Comparison of ENCODE assay signal across 1 cellular context in the genomic region with DNA sequence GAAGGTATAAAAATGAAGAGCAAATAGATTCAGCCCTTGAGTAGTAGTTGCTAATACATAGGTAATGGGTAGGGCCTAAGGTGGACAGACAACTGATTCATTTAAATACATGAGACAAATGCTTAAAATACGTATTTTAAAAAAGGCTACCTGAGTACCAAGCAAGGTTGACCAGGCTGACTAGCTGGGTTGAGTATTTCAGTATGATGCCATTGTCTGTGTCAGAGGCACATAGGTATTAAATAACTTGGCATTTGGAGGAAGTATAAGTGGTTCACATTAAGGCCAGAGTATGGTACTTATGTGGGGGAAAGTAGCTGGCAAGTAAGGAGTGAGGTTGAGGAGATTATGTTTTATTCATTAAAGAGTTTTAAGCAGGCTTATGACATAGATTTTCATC.
TF ChIP-seq lines count a peak whose summit lies in the region.

No MANE protein-coding gene starts in this region.

TF ChIP-seq in GM23338, 12 proteins besides CTCF, POLR2A, EP300 and RAD21 (continued from another document):
- no peak for TF ChIP-seq JUNB (IDR thresholded peaks at IDR 0.05; ENCODE audit: unreplicated experiment)
- TF ChIP-seq, protein P1, sequence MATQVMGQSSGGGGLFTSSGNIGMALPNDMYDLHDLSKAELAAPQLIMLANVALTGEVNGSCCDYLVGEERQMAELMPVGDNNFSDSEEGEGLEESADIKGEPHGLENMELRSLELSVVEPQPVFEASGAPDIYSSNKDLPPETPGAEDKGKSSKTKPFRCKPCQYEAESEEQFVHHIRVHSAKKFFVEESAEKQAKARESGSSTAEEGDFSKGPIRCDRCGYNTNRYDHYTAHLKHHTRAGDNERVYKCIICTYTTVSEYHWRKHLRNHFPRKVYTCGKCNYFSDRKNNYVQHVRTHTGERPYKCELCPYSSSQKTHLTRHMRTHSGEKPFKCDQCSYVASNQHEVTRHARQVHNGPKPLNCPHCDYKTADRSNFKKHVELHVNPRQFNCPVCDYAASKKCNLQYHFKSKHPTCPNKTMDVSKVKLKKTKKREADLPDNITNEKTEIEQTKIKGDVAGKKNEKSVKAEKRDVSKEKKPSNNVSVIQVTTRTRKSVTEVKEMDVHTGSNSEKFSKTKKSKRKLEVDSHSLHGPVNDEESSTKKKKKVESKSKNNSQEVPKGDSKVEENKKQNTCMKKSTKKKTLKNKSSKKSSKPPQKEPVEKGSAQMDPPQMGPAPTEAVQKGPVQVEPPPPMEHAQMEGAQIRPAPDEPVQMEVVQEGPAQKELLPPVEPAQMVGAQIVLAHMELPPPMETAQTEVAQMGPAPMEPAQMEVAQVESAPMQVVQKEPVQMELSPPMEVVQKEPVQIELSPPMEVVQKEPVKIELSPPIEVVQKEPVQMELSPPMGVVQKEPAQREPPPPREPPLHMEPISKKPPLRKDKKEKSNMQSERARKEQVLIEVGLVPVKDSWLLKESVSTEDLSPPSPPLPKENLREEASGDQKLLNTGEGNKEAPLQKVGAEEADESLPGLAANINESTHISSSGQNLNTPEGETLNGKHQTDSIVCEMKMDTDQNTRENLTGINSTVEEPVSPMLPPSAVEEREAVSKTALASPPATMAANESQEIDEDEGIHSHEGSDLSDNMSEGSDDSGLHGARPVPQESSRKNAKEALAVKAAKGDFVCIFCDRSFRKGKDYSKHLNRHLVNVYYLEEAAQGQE (IDR thresholded peaks at IDR 0.05; ENCODE audit: unreplicated experiment) = no peak
- TF ChIP-seq, protein P2, sequence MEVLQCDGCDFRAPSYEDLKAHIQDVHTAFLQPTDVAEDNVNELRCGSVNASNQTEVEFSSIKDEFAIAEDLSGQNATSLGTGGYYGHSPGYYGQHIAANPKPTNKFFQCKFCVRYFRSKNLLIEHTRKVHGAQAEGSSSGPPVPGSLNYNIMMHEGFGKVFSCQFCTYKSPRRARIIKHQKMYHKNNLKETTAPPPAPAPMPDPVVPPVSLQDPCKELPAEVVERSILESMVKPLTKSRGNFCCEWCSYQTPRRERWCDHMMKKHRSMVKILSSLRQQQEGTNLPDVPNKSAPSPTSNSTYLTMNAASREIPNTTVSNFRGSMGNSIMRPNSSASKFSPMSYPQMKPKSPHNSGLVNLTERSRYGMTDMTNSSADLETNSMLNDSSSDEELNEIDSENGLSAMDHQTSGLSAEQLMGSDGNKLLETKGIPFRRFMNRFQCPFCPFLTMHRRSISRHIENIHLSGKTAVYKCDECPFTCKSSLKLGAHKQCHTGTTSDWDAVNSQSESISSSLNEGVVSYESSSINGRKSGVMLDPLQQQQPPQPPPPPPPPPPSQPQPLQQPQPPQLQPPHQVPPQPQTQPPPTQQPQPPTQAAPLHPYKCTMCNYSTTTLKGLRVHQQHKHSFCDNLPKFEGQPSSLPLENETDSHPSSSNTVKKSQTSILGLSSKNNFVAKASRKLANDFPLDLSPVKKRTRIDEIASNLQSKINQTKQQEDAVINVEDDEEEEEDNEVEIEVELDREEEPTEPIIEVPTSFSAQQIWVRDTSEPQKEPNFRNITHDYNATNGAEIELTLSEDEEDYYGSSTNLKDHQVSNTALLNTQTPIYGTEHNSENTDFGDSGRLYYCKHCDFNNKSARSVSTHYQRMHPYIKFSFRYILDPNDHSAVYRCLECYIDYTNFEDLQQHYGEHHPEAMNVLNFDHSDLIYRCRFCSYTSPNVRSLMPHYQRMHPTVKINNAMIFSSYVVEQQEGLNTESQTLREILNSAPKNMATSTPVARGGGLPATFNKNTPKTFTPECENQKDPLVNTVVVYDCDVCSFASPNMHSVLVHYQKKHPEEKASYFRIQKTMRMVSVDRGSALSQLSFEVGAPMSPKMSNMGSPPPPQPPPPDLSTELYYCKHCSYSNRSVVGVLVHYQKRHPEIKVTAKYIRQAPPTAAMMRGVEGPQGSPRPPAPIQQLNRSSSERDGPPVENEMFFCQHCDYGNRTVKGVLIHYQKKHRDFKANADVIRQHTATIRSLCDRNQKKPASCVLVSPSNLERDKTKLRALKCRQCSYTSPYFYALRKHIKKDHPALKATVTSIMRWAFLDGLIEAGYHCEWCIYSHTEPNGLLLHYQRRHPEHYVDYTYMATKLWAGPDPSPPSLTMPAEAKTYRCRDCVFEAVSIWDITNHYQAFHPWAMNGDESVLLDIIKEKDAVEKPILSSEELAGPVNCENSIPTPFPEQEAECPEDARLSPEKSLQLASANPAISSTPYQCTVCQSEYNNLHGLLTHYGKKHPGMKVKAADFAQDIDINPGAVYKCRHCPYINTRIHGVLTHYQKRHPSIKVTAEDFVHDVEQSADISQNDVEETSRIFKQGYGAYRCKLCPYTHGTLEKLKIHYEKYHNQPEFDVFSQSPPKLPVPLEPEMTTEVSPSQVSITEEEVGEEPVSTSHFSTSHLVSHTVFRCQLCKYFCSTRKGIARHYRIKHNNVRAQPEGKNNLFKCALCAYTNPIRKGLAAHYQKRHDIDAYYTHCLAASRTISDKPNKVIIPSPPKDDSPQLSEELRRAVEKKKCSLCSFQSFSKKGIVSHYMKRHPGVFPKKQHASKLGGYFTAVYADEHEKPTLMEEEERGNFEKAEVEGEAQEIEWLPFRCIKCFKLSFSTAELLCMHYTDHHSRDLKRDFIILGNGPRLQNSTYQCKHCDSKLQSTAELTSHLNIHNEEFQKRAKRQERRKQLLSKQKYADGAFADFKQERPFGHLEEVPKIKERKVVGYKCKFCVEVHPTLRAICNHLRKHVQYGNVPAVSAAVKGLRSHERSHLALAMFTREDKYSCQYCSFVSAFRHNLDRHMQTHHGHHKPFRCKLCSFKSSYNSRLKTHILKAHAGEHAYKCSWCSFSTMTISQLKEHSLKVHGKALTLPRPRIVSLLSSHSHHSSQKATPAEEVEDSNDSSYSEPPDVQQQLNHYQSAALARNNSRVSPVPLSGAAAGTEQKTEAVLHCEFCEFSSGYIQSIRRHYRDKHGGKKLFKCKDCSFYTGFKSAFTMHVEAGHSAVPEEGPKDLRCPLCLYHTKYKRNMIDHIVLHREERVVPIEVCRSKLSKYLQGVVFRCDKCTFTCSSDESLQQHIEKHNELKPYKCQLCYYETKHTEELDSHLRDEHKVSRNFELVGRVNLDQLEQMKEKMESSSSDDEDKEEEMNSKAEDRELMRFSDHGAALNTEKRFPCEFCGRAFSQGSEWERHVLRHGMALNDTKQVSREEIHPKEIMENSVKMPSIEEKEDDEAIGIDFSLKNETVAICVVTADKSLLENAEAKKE (CRISPR knock-in tag; IDR thresholded peaks at IDR 0.05) = no peak
- TF ChIP-seq, protein P3, sequence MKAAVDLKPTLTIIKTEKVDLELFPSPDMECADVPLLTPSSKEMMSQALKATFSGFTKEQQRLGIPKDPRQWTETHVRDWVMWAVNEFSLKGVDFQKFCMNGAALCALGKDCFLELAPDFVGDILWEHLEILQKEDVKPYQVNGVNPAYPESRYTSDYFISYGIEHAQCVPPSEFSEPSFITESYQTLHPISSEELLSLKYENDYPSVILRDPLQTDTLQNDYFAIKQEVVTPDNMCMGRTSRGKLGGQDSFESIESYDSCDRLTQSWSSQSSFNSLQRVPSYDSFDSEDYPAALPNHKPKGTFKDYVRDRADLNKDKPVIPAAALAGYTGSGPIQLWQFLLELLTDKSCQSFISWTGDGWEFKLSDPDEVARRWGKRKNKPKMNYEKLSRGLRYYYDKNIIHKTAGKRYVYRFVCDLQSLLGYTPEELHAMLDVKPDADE (IDR thresholded peaks at IDR 0.05) = no peak
- no peak for TF ChIP-seq POLR2AphosphoS5 (IDR thresholded peaks at IDR 0.05; ENCODE audit: low read depth)
